ENCODE assay signal across 1 cellular context in the genomic region with DNA sequence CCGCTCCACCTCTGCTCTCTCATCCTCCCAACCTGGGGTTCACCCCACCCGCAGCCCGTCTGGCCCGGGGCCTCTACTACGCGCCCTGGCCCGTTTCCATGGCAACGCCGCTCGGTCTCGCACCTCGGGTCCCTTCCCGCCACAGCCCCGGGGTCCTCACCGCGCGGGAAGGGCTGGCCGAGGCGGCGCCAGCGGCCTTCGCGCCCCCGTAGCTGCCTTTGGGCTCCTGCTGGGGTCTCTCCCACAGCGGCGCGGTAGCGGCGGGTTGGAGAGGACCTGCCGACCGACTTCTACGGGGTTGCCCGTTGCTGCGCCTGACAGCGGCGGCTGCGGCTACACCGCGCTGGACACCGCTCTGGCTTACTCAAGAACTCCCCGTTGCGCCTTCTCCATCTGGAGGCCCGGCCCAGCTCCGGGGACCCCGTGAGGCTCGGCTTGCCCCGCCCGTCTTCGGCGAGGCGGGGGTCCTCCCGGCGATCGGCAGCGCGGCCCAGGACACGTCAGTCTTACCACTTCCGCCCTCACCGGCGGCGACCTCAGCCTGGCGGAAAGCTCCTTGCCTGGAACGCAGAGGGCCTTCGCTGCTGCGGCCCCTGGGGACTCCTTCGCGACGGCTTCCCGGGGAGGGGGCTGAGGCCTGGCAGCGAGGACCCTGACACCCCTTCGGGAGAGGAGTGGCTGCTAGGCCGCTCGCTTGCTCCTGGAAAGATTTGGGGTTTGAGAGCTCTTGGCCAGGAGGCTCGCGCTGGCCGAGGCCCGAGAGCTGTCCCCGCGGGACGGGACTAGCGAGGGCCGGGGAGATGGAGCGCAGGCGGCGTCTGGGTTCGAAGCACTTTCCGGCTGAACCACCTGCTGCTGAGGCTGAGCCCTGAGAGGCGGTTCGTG.
TF ChIP-seq lines count a peak whose summit lies in the region.

A gene with protein sequence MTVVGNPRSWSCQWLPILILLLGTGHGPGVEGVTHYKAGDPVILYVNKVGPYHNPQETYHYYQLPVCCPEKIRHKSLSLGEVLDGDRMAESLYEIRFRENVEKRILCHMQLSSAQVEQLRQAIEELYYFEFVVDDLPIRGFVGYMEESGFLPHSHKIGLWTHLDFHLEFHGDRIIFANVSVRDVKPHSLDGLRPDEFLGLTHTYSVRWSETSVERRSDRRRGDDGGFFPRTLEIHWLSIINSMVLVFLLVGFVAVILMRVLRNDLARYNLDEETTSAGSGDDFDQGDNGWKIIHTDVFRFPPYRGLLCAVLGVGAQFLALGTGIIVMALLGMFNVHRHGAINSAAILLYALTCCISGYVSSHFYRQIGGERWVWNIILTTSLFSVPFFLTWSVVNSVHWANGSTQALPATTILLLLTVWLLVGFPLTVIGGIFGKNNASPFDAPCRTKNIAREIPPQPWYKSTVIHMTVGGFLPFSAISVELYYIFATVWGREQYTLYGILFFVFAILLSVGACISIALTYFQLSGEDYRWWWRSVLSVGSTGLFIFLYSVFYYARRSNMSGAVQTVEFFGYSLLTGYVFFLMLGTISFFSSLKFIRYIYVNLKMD (minus strand): TSS at position 256 of the 885 bp plus-strand sequence. CDS start 422 bp downstream, outside the sequence.

TF ChIP-seq in HepG2, 621 proteins besides CTCF, POLR2A, EP300 and RAD21 (continued from another document and continues in another):
- TF ChIP-seq, protein P1, sequence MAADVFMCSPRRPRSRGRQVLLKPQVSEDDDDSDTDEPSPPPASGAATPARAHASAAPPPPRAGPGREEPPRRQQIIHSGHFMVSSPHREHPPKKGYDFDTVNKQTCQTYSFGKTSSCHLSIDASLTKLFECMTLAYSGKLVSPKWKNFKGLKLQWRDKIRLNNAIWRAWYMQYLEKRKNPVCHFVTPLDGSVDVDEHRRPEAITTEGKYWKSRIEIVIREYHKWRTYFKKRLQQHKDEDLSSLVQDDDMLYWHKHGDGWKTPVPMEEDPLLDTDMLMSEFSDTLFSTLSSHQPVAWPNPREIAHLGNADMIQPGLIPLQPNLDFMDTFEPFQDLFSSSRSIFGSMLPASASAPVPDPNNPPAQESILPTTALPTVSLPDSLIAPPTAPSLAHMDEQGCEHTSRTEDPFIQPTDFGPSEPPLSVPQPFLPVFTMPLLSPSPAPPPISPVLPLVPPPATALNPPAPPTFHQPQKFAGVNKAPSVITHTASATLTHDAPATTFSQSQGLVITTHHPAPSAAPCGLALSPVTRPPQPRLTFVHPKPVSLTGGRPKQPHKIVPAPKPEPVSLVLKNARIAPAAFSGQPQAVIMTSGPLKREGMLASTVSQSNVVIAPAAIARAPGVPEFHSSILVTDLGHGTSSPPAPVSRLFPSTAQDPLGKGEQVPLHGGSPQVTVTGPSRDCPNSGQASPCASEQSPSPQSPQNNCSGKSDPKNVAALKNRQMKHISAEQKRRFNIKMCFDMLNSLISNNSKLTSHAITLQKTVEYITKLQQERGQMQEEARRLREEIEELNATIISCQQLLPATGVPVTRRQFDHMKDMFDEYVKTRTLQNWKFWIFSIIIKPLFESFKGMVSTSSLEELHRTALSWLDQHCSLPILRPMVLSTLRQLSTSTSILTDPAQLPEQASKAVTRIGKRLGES (CRISPR knock-in tag; IDR thresholded peaks at IDR 0.05; ENCODE audit: borderline replicate concordance): peak; percentile 92
- TF ChIP-seq FOXJ3 (CRISPR knock-in tag; IDR thresholded peaks at IDR 0.05; ENCODE audit: borderline replicate concordance): peak; percentile 77
- TF ChIP-seq ZNF121 (CRISPR knock-in tag; IDR thresholded peaks at IDR 0.05): no peak
- TF ChIP-seq, protein P2, sequence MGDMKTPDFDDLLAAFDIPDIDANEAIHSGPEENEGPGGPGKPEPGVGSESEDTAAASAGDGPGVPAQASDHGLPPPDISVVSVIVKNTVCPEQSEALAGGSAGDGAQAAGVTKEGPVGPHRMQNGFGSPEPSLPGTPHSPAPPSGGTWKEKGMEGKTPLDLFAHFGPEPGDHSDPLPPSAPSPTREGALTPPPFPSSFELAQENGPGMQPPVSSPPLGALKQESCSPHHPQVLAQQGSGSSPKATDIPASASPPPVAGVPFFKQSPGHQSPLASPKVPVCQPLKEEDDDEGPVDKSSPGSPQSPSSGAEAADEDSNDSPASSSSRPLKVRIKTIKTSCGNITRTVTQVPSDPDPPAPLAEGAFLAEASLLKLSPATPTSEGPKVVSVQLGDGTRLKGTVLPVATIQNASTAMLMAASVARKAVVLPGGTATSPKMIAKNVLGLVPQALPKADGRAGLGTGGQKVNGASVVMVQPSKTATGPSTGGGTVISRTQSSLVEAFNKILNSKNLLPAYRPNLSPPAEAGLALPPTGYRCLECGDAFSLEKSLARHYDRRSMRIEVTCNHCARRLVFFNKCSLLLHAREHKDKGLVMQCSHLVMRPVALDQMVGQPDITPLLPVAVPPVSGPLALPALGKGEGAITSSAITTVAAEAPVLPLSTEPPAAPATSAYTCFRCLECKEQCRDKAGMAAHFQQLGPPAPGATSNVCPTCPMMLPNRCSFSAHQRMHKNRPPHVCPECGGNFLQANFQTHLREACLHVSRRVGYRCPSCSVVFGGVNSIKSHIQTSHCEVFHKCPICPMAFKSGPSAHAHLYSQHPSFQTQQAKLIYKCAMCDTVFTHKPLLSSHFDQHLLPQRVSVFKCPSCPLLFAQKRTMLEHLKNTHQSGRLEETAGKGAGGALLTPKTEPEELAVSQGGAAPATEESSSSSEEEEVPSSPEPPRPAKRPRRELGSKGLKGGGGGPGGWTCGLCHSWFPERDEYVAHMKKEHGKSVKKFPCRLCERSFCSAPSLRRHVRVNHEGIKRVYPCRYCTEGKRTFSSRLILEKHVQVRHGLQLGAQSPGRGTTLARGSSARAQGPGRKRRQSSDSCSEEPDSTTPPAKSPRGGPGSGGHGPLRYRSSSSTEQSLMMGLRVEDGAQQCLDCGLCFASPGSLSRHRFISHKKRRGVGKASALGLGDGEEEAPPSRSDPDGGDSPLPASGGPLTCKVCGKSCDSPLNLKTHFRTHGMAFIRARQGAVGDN (CRISPR knock-in tag; IDR thresholded peaks at IDR 0.05): peak; percentile 99
- TF ChIP-seq, protein P3, sequence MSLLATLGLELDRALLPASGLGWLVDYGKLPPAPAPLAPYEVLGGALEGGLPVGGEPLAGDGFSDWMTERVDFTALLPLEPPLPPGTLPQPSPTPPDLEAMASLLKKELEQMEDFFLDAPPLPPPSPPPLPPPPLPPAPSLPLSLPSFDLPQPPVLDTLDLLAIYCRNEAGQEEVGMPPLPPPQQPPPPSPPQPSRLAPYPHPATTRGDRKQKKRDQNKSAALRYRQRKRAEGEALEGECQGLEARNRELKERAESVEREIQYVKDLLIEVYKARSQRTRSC (CRISPR knock-in tag; IDR thresholded peaks at IDR 0.05; ENCODE audit: low read depth): peak; percentile 96
- peak; percentile 99; the same call in 1 of the 2 replicates for TF ChIP-seq CSRNP1 (CRISPR knock-in tag; IDR thresholded peaks at IDR 0.05)
- peak; percentile 65 for TF ChIP-seq SKI (IDR thresholded peaks at IDR 0.05; ENCODE audit: partially characterized antibody)
- TF ChIP-seq, protein P4, sequence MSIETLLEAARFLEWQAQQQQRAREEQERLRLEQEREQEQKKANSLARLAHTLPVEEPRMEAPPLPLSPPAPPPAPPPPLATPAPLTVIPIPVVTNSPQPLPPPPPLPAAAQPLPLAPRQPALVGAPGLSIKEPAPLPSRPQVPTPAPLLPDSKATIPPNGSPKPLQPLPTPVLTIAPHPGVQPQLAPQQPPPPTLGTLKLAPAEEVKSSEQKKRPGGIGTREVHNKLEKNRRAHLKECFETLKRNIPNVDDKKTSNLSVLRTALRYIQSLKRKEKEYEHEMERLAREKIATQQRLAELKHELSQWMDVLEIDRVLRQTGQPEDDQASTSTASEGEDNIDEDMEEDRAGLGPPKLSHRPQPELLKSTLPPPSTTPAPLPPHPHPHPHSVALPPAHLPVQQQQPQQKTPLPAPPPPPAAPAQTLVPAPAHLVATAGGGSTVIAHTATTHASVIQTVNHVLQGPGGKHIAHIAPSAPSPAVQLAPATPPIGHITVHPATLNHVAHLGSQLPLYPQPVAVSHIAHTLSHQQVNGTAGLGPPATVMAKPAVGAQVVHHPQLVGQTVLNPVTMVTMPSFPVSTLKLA (IDR thresholded peaks at IDR 0.05): 0 out of 2 replicates have a peak, but pooled peaks have one; percentile 25
- TF ChIP-seq ZNF615 (CRISPR knock-in tag; IDR thresholded peaks at IDR 0.05; ENCODE audit: borderline replicate concordance): no peak
- TF ChIP-seq ZNF605 (CRISPR knock-in tag; IDR thresholded peaks at IDR 0.05): peak; percentile 100
- peak; percentile 91 for TF ChIP-seq CREB1 (IDR thresholded peaks at IDR 0.05)
- no peak for TF ChIP-seq CREB1 (CRISPR knock-in tag; IDR thresholded peaks at IDR 0.05)
- peak; percentile 97 for TF ChIP-seq MXD4 (CRISPR knock-in tag; IDR thresholded peaks at IDR 0.05)
- no peak for TF ChIP-seq GLMP (CRISPR knock-in tag; IDR thresholded peaks at IDR 0.05; ENCODE audit: borderline replicate concordance)
- peak; percentile 98 for TF ChIP-seq ZSCAN12 (CRISPR knock-in tag; IDR thresholded peaks at IDR 0.05)
- TF ChIP-seq IRF2 (CRISPR knock-in tag; IDR thresholded peaks at IDR 0.05): peak; percentile 99
- TF ChIP-seq ARNTL (CRISPR knock-in tag; IDR thresholded peaks at IDR 0.05): peak; percentile 91
- TF ChIP-seq GMEB1 (CRISPR knock-in tag; IDR thresholded peaks at IDR 0.05; ENCODE audit: borderline replicate concordance): peak; percentile 98
- peak; percentile 98; the same call in 1 of the 2 replicates for TF ChIP-seq WIZ (CRISPR knock-in tag; IDR thresholded peaks at IDR 0.05)
- TF ChIP-seq ZFP37 (CRISPR knock-in tag; IDR thresholded peaks at IDR 0.05; ENCODE audit: borderline replicate concordance): peak; percentile 72
- TF ChIP-seq ZNF543 (CRISPR knock-in tag; IDR thresholded peaks at IDR 0.05): peak; percentile 99
- no peak for TF ChIP-seq SMARCC2 (IDR thresholded peaks at IDR 0.05)
- no peak for TF ChIP-seq ZNF17 (CRISPR knock-in tag; IDR thresholded peaks at IDR 0.05)
- TF ChIP-seq POGZ (CRISPR knock-in tag; IDR thresholded peaks at IDR 0.05): peak; percentile 94
- TF ChIP-seq THAP7 (CRISPR knock-in tag; IDR thresholded peaks at IDR 0.05): peak; percentile 97
- TF ChIP-seq USF2 (IDR thresholded peaks at IDR 0.05; ENCODE audit: low read depth, low read length): no peak
- TF ChIP-seq USF2 (CRISPR knock-in tag; IDR thresholded peaks at IDR 0.05; ENCODE audit: borderline replicate concordance): peak; percentile 85
- TF ChIP-seq HOXA5 (CRISPR knock-in tag; IDR thresholded peaks at IDR 0.05): peak; percentile 98
- TF ChIP-seq ZNF672 (CRISPR knock-in tag; IDR thresholded peaks at IDR 0.05): no peak
- TF ChIP-seq TARDBP (CRISPR knock-in tag; IDR thresholded peaks at IDR 0.05): peak; percentile 99
